In genomic region chr19:3413796-3414327, GRCh38 we compare ENCODE assay signal across 1 cellular context.
TF ChIP-seq lines count a peak whose summit lies in the region.

No MANE protein-coding gene starts in this region.

TF ChIP-seq in HepG2, 621 proteins besides CTCF, POLR2A, EP300 and RAD21 (continued from another document and continues in another):
- TF ChIP-seq ZNF800 (CRISPR knock-in tag; IDR thresholded peaks at IDR 0.05) (0 out of 2 replicates have a peak, but pooled peaks have one; percentile 35), ZBTB1 (CRISPR knock-in tag; IDR thresholded peaks at IDR 0.05; ENCODE audit: borderline replicate concordance) (no peak), MTA3 (CRISPR knock-in tag; IDR thresholded peaks at IDR 0.05) (no peak), GATA4 (IDR thresholded peaks at IDR 0.05; ENCODE audit: borderline replicate concordance, low read depth) (no peak), XRCC5 (optimal IDR thresholded peaks at IDR 0.05; ENCODE audit: low read length) (peak; percentile 28), NR2F6 (IDR thresholded peaks at IDR 0.05) (peak; percentile 70; the same call in 1 of the 2 replicates), NR2F6 (CRISPR knock-in tag; IDR thresholded peaks at IDR 0.05) (peak; percentile 85), ZNF280B (CRISPR knock-in tag; IDR thresholded peaks at IDR 0.05; ENCODE audit: borderline replicate concordance) (no peak), IRX3 (CRISPR knock-in tag; IDR thresholded peaks at IDR 0.05; ENCODE audit: borderline replicate concordance, low read depth) (no peak), KLF9 (CRISPR knock-in tag; IDR thresholded peaks at IDR 0.05; ENCODE audit: low read depth) (no peak), DBP (CRISPR knock-in tag; IDR thresholded peaks at IDR 0.05; ENCODE audit: not compliant biosample characterization) (no peak), MEIS2 (CRISPR knock-in tag; IDR thresholded peaks at IDR 0.05) (peak; percentile 93), ZNF597 (CRISPR knock-in tag; IDR thresholded peaks at IDR 0.05) (no peak), ZNF792 (CRISPR knock-in tag; IDR thresholded peaks at IDR 0.05) (peak; percentile 37; the same call in 1 of the 2 replicates), AHR (CRISPR knock-in tag; IDR thresholded peaks at IDR 0.05) (no peak), IRF2 (CRISPR knock-in tag; IDR thresholded peaks at IDR 0.05) (peak; percentile 88), ZSCAN22 (CRISPR knock-in tag; IDR thresholded peaks at IDR 0.05) (no peak), ZNF660 (CRISPR knock-in tag; IDR thresholded peaks at IDR 0.05; ENCODE audit: borderline replicate concordance, low read depth) (no peak), ZNF598 (CRISPR knock-in tag; IDR thresholded peaks at IDR 0.05; ENCODE audit: borderline replicate concordance) (no peak), ZNF230 (CRISPR knock-in tag; IDR thresholded peaks at IDR 0.05) (no peak), ZNF318 (CRISPR knock-in tag; IDR thresholded peaks at IDR 0.05) (no peak), SOX6 (IDR thresholded peaks at IDR 0.05) (no peak), SOX6 (CRISPR knock-in tag; IDR thresholded peaks at IDR 0.05) (peak; percentile 85), TFDP2 (CRISPR knock-in tag; IDR thresholded peaks at IDR 0.05) (peak; percentile 61; the same call in 1 of the 2 replicates), IRF9 (CRISPR knock-in tag; IDR thresholded peaks at IDR 0.05; ENCODE audit: borderline replicate concordance) (no peak), ZMYM3 (CRISPR knock-in tag; IDR thresholded peaks at IDR 0.05) (peak; percentile 99), ZNF569 (CRISPR knock-in tag; IDR thresholded peaks at IDR 0.05; ENCODE audit: borderline replicate concordance) (no peak), ZNF350 (CRISPR knock-in tag; IDR thresholded peaks at IDR 0.05; ENCODE audit: borderline replicate concordance, low read depth) (no peak; the same call in 1 of the 2 replicates), CREM (IDR thresholded peaks at IDR 0.05) (peak; percentile 73), CREM (CRISPR knock-in tag; IDR thresholded peaks at IDR 0.05) (no peak), ZNF747 (CRISPR knock-in tag; IDR thresholded peaks at IDR 0.05; ENCODE audit: borderline replicate concordance) (no peak), ZNF816 (CRISPR knock-in tag; IDR thresholded peaks at IDR 0.05; ENCODE audit: borderline replicate concordance) (no peak), RAD51 (IDR thresholded peaks at IDR 0.05; ENCODE audit: borderline replicate concordance) (no peak), ZEB1 (IDR thresholded peaks at IDR 0.05; ENCODE audit: insufficient replicate concordance, low read depth) (no peak), ZFP1 (CRISPR knock-in tag; IDR thresholded peaks at IDR 0.05) (no peak), MYPOP (CRISPR knock-in tag; IDR thresholded peaks at IDR 0.05) (no peak), NR0B2 (CRISPR knock-in tag; IDR thresholded peaks at IDR 0.05) (peak; percentile 44; the same call in 1 of the 2 replicates), KLF15 (CRISPR knock-in tag; IDR thresholded peaks at IDR 0.05; ENCODE audit: borderline replicate concordance) (no peak), SALL2 (CRISPR knock-in tag; IDR thresholded peaks at IDR 0.05) (no peak), HNRNPL (IDR thresholded peaks at IDR 0.05; ENCODE audit: low read depth, low read length) (no peak), SRSF1 (optimal IDR thresholded peaks at IDR 0.05; ENCODE audit: low read depth, low read length) (no peak)
